Comparison of ENCODE assay signal across 8 cellular contexts in genomic region chr13:44300895-44301638, GRCh38.
DNase-seq lines count a peak whose midpoint lies in the region; ATAC-seq and TF ChIP-seq lines count a peak whose summit lies in the region.

No MANE protein-coding gene starts in this region.

- H2AFZ ChIP-seq in PC-9: peak overlapping the region; percentile 70; the same call in 1 of the 2 replicates

- no peak overlapping the region for H3K27ac Mint-ChIP-seq in stimulated activated memory B cell treated with anti-CD40 and anti-IgM and Interleukin-4, amounts not matched to agents 10 μg/mL and 1 μg/mL and 100 μg/mL, for 72 hours

- DNase-seq in AG20443 (ENCODE audit: low spot score): peak; percentile 27
- DNase-seq in PC-9: peak; percentile 56 to 70
- peak; percentile 77 for DNase-seq in fibroblast of the aortic adventitia (ENCODE audit: low read depth)
- no peak for DNase-seq in NCI-H524 treated with DMSO at 0.1 percent for 48 hours (lab: John Stamatoyannopoulos, UW)
- no peak for DNase-seq in activated gamma-delta T cell treated with Interleukin-2 at 50 U/mL for 16 hours

- H3K4me2 ChIP-seq in PC-9: peak overlapping the region; percentile 48

- peak overlapping the region; percentile 85 for H3K27ac ChIP-seq in PC-9

- peaks cover 43% of the 10 kb centered on the region for H3K27me3 Mint-ChIP-seq in stimulated activated memory B cell treated with anti-CD40 and anti-IgM and Interleukin-4, amounts not matched to agents 10 μg/mL and 1 μg/mL and 100 μg/mL, for 72 hours

- no peaks in the 10 kb centered on the region for H3K27me3 ChIP-seq in PC-9 (ENCODE audit: insufficient read depth, low read depth)

- H3K4me1 ChIP-seq in PC-9 (replicated peaks; ENCODE audit: insufficient read depth): peaks cover 45% of the 10 kb centered on the region

- H3K9me2 ChIP-seq in PC-9 (ENCODE audit: insufficient read depth): no peaks in the 10 kb centered on the region

- no TSS peak for BruUV-seq in PC-9 (replicated peaks; lab: Mats Ljungman, UMichigan)

- H3F3A ChIP-seq in PC-9 (ENCODE audit: insufficient read depth, low read depth): peaks cover 34% of the 10 kb centered on the region

- H3K4me1 Mint-ChIP-seq in stimulated activated memory B cell treated with anti-CD40 and anti-IgM and Interleukin-4, amounts not matched to agents 10 μg/mL and 1 μg/mL and 100 μg/mL, for 72 hours: peaks cover 7% of the 10 kb centered on the region

- H3K4me3 ChIP-seq in PC-9 (no peak overlapping the region), fibroblast of the aortic adventitia (ENCODE audit: low read depth, low read length) (no peak overlapping the region)

- H3K36me3 Mint-ChIP-seq in stimulated activated memory B cell treated with anti-CD40 and anti-IgM and Interleukin-4, amounts not matched to agents 10 μg/mL and 1 μg/mL and 100 μg/mL, for 72 hours: no peaks in the 10 kb centered on the region

- CTCF ChIA-PET in PC-9 (lab: Charles Lee): interaction anchor here (0.6 kb wide), 1 partner anchor 136 kb away, joined by 10 read pairs; no protein-coding TSS in a partner anchor

- H3K79me2 ChIP-seq in PC-9 (ENCODE audit: low read depth): no peaks in the 10 kb centered on the region

- H4K20me1 ChIP-seq in PC-9 (ENCODE audit: insufficient read depth): no peaks in the 10 kb centered on the region

- POLR2A ChIA-PET in PC-9 (lab: Charles Lee; ENCODE audit: unreplicated experiment): interaction anchor here (0.5 to 1.0 kb wide), 3 partner anchors 130 to 405 kb away, joined by 3 to 18 read pairs (median 6); no protein-coding TSS in a partner anchor

- peaks cover 3% of the 10 kb centered on the region for H3K9me3 Mint-ChIP-seq in stimulated activated memory B cell treated with anti-CD40 and anti-IgM and Interleukin-4, amounts not matched to agents 10 μg/mL and 1 μg/mL and 100 μg/mL, for 72 hours

- TF ChIP-seq CTCF in PC-9 (conservative IDR thresholded peaks at IDR 0.05): no peak
- no peak for TF ChIP-seq CTCF in fibroblast of the aortic adventitia (IDR thresholded peaks at IDR 0.05; ENCODE audit: insufficient read depth, low read length)

- no peaks in the 10 kb centered on the region for H3K36me3 ChIP-seq in PC-9 (ENCODE audit: low read depth)

- no peak overlapping the region for H3K4me3 Mint-ChIP-seq in stimulated activated memory B cell treated with anti-CD40 and anti-IgM and Interleukin-4, amounts not matched to agents 10 μg/mL and 1 μg/mL and 100 μg/mL, for 72 hours

- ATAC-seq in GM18870 (IDR thresholded peaks at IDR 0.05; ENCODE audit: unreplicated experiment) (peak; percentile 78), HG03135 (IDR thresholded peaks at IDR 0.05; ENCODE audit: unreplicated experiment) (peak; percentile 61)
- peak; percentile 63 for ATAC-seq in stimulated activated memory B cell treated with anti-CD40 and anti-IgM and Interleukin-4, amounts not matched to agents 10 μg/mL and 1 μg/mL and 100 μg/mL, for 72 hours

- intact Hi-C loops in PC-9 (cut with micrococcal nuclease; ENCODE audit: unreplicated experiment): no loop called here

- H3K9me3 ChIP-seq in PC-9 (ENCODE audit: insufficient read depth, low read depth): peaks cover 4% of the 10 kb centered on the region; the same call in 1 of the 2 replicates

Comparison
In these comparisons a context has a peak if more than half of its experiments do, and no peak if none do; other contexts are left out.
1. DNase-seq: peak in AG20443 (single experiment), PC-9 (2 of 2) and fibroblast of the aortic adventitia (single experiment); none in NCI-H524 treated with DMSO at 0.1 percent for 48 hours (single experiment) and activated gamma-delta T cell treated with Interleukin-2 at 50 U/mL for 16 hours (single experiment).
2. Peak in every context shown above with its lines, with median percentiles within 50 percentile points of each other: ATAC-seq.